9 cellular contexts compared by ENCODE assay signal in genomic region chr17:21349369-21350050, GRCh38. TPM values are rescaled to one million over a fixed set of nuclear protein-coding genes. Genes with fewer than 3 reads are reported as not detected.
A peak's percentile ranks its signal among the peaks of the same experiment; 100 is the strongest.
DNase-seq lines count a peak whose midpoint lies in the region; ATAC-seq, FAIRE-seq and TF ChIP-seq lines count a peak whose summit lies in the region.
"Not testable (repeated sequence)": the region's sequence is repeated elsewhere in the genome, so short reads cannot be mapped to it uniquely, and the experiment has no call there.
"Had no signal": no experiment of that assay in that cellular context is flagged by ENCODE, and none has a peak within 500 bp of the region (broad histone marks: within the 10 kb centered on the region; RNA-seq: fewer than 3 reads in every experiment).

No MANE protein-coding gene starts in this region.

- TF ChIP-seq POLR2A in HepG2 (IDR thresholded peaks at IDR 0.05; ENCODE audit: insufficient read depth in 1 of 2, low read depth in 2 of 2, low read length in 2 of 2), result not testable (repeated sequence)

- DNase-seq in OCI-LY7 (ENCODE audit: low spot score), result peak; percentile 39
- DNase-seq in brain microvascular endothelial cell, result peak; percentile 24
- DNase-seq in fibroblast of mammary gland (ENCODE audit: low read depth), result peak; percentile 14
- DNase-seq in HepG2 (ENCODE audit: low spot score), result not testable (repeated sequence)
- peak; percentile 41 for DNase-seq in osteoblast (ENCODE audit: insufficient read length, low spot score, missing footprints)
- DNase-seq in upper lobe of right lung, result peak; percentile 38

- not testable (repeated sequence) for BruUV-seq in OCI-LY7 (replicated peaks; lab: Mats Ljungman, UMichigan); HepG2 (replicated peaks; lab: Mats Ljungman, UMichigan)

- POLR2A ChIA-PET in HEK293 (lab: Yijun Ruan, JAX); OCI-LY7 (lab: Charles Lee); HepG2 (lab: Yijun Ruan, JAX): not testable (repeated sequence)

- TF ChIP-seq EP300 in HepG2 (IDR thresholded peaks at IDR 0.05; ENCODE audit: low read depth in 2 of 2, low read length in 2 of 2); HepG2 (CRISPR knock-in tag; IDR thresholded peaks at IDR 0.05; ENCODE audit: borderline replicate concordance): not testable (repeated sequence)

- not testable (repeated sequence) for H3K4me3 ChIP-seq in HEK293 (ENCODE audit: low read depth, low read length); OCI-LY7 (ENCODE audit: low read depth, low read length, poor library complexity, severe bottlenecking); brain microvascular endothelial cell (ENCODE audit: low read depth, low read length); fibroblast of mammary gland (ENCODE audit: control insufficient read depth, low read depth, low read length); HepG2 (replicated peaks in 1 of 3; ENCODE audit: insufficient read depth in 1 of 3, low read depth in 2 of 3, low read length in 3 of 3); osteoblast (ENCODE audit: insufficient read depth, low read length); upper lobe of right lung

- peak; percentile 56 for FAIRE-seq in HepG2 (lab: Jason Lieb, UNC)

- ATAC-seq in HepG2, result peak; percentile 24; the same call in 2 of the 3 replicates
- not testable (repeated sequence) for ATAC-seq in upper lobe of right lung

- TF ChIP-seq RAD21 in HepG2 (CRISPR knock-in tag; IDR thresholded peaks at IDR 0.05), result not testable (repeated sequence)

- not testable (repeated sequence) for H3K9ac ChIP-seq in HepG2 (ENCODE audit: insufficient read depth, low read depth, low read length)

- H2AFZ ChIP-seq in OCI-LY7 (ENCODE audit: low read length); HepG2 (ENCODE audit: low read length); osteoblast (ENCODE audit: low read length): not testable (repeated sequence)

- H3K27ac ChIP-seq in HEK293 (ENCODE audit: extremely low read depth, low read depth, low read length); brain microvascular endothelial cell; HepG2 (ENCODE audit: extremely low read length, insufficient read depth, low read length); osteoblast (ENCODE audit: low read depth, low read length); upper lobe of right lung: not testable (repeated sequence)
- peak overlapping the region; percentile 74 for H3K27ac ChIP-seq in OCI-LY7 (ENCODE audit: low read depth, low read length, poor library complexity, severe bottlenecking)

- not testable (repeated sequence) for H3K9me3 ChIP-seq in HEK293 (ENCODE audit: control insufficient read depth, insufficient read depth, low read depth, low read length); OCI-LY7 (ENCODE audit: low read length); HepG2 (ENCODE audit: low read length); osteoblast (ENCODE audit: low read depth, low read length); upper lobe of right lung

- H3K4me2 ChIP-seq in OCI-LY7 (ENCODE audit: low read length), result peak overlapping the region; percentile 14; the same call in 1 of the 2 replicates
- not testable (repeated sequence) for H3K4me2 ChIP-seq in HepG2 (ENCODE audit: low read depth, low read length); osteoblast (ENCODE audit: insufficient read depth, low read length)

- in situ Hi-C loops in brain microvascular endothelial cell (cut with HindIII; ENCODE audit: low pct_ligation_motif_present, low sequenced_read_pairs); HepG2 (cut with HindIII; ENCODE audit: extremely low pct_ligation_motif_present, low pct_unique_long_range_greater_than_20kb): not testable (repeated sequence)

- H3K27me3 ChIP-seq in brain microvascular endothelial cell (replicated peaks); HepG2 (ENCODE audit: control insufficient read depth in 1 of 2, insufficient read depth in 2 of 2, low read length in 2 of 2); osteoblast (ENCODE audit: insufficient read depth, low read length); upper lobe of right lung: not testable (repeated sequence)

- H3K79me2 ChIP-seq in OCI-LY7 (ENCODE audit: insufficient read depth, low read depth, low read length); HepG2 (ENCODE audit: insufficient read depth, low read length); osteoblast (ENCODE audit: insufficient read depth, low read length): not testable (repeated sequence)

- WGBS in HepG2 (ENCODE audit: low lambda C conversion rate), result 24% methylated on average over 5 of the region's 6 CpGs

- not testable (repeated sequence) for H3K36me3 ChIP-seq in HEK293 (ENCODE audit: control insufficient read depth in 2 of 2, insufficient read depth in 1 of 2, low read length in 2 of 2); OCI-LY7 (ENCODE audit: insufficient read depth, low read length); brain microvascular endothelial cell (replicated peaks); HepG2 (replicated peaks in 1 of 2; ENCODE audit: control insufficient read depth in 1 of 2, insufficient read depth in 2 of 2, low read length in 2 of 2); osteoblast (ENCODE audit: insufficient read depth, low read length); upper lobe of right lung

- CTCF ChIA-PET in HEK293 (lab: Yijun Ruan, JAX); OCI-LY7 (lab: Charles Lee; ENCODE audit: unreplicated experiment); HepG2 (lab: Yijun Ruan, JAX; ENCODE audit: low intra/inter-chr PET ratio, low total read pairs): not testable (repeated sequence)

- TF ChIP-seq CTCF in HEK293 (tag by site-specific recombination; IDR thresholded peaks at IDR 0.05); OCI-LY7 (conservative IDR thresholded peaks at IDR 0.05; ENCODE audit: low read length); brain microvascular endothelial cell (IDR thresholded peaks at IDR 0.05; ENCODE audit: low read depth, low read length, missing control alignments); fibroblast of mammary gland (conservative IDR thresholded peaks at IDR 0.05; ENCODE audit: control insufficient read depth, insufficient read depth, low read depth, low read length); HepG2 (CRISPR knock-in tag; IDR thresholded peaks at IDR 0.05); osteoblast (IDR thresholded peaks at IDR 0.05; ENCODE audit: extremely low read depth, low read depth, low read length); upper lobe of right lung (IDR thresholded peaks at IDR 0.05): not testable (repeated sequence)

- not testable (repeated sequence) for H3K9me2 ChIP-seq in OCI-LY7 (ENCODE audit: insufficient read depth, low read length)

- H3K4me1 ChIP-seq in HEK293 (ENCODE audit: control insufficient read depth, insufficient read depth, low read length); HepG2 (ENCODE audit: insufficient read depth, low read length); osteoblast (ENCODE audit: insufficient read depth, low read length); upper lobe of right lung: not testable (repeated sequence)
- H3K4me1 ChIP-seq in OCI-LY7 (ENCODE audit: insufficient read depth, low read length, poor library complexity, severe bottlenecking), result peaks cover 49% of the 10 kb centered on the region

- intact Hi-C loops in OCI-LY7 (cut with micrococcal nuclease; ENCODE audit: unreplicated experiment); HepG2 (cut with micrococcal nuclease; ENCODE audit: unreplicated experiment); upper lobe of right lung (cut with DNase I): not testable (repeated sequence)

- H4K20me1 ChIP-seq in OCI-LY7 (ENCODE audit: insufficient read depth, low read length); HepG2 (ENCODE audit: insufficient read depth, low read length); osteoblast (ENCODE audit: insufficient read depth, low read length): not testable (repeated sequence)

RNA-seq across cellular contexts. Expression of gene KCNJ12, which starts 26.6 kb away (rescaled TPM):
- total RNA-seq in OCI-LY7 (2014; rRNA removed; shearing (Covaris generic)), result 0.13 and 0.16 TPM in 2 replicates
- total RNA-seq in OCI-LY7 (2022), result 0.17 and 0.22 TPM in 2 replicates
- not detected in 2 replicates for total RNA-seq in HepG2 (2016; rRNA removed; fragmentation: Illumina TruSeq; extraction: Trizol)
- total RNA-seq in HepG2 (2016; cell fraction: cytosol; rRNA removed; fragmentation: Illumina TruSeq; extraction: Trizol; ENCODE audit: low read depth), result not detected in 2 replicates
- total RNA-seq in HepG2 (2016; cell fraction: insoluble cytoplasmic fraction; rRNA removed; fragmentation: Illumina TruSeq; extraction: Trizol), result not detected in 2 replicates
- total RNA-seq in HepG2 (2016; cell fraction: membrane; rRNA removed; fragmentation: Illumina TruSeq; extraction: Trizol), result not detected in 2 replicates
- not detected in 2 replicates for total RNA-seq in HepG2 (2016; cell fraction: nucleus; rRNA removed; fragmentation: Illumina TruSeq; extraction: Trizol)
- not detected in 2 replicates for polyA plus RNA-seq in HepG2 (2011; rRNA removed)
- not detected in 2 replicates for polyA plus RNA-seq in HepG2 (2011; cell fraction: cytosol; rRNA removed)
- polyA plus RNA-seq in HepG2 (2011; cell fraction: nucleus; rRNA removed), result not detected in 2 replicates
- polyA plus RNA-seq in HepG2 (2012), result not detected in 2 replicates
- not detected in 2 replicates for polyA plus RNA-seq in HepG2 (2016; cell fraction: cytosol; fragmentation: Illumina TruSeq; extraction: Trizol; ENCODE audit: low read depth)
- polyA plus RNA-seq in HepG2 (2016; cell fraction: insoluble cytoplasmic fraction; fragmentation: Illumina TruSeq; extraction: Trizol; ENCODE audit: low read depth), result not detected in 2 replicates
- not detected in 2 replicates for polyA plus RNA-seq in HepG2 (2016; cell fraction: membrane; fragmentation: Illumina TruSeq; extraction: Trizol; ENCODE audit: low read depth)
- not detected in 2 replicates for polyA plus RNA-seq in HepG2 (2016; cell fraction: nucleus; fragmentation: Illumina TruSeq; extraction: Trizol; ENCODE audit: insufficient read depth, low read depth)
- 7.5 TPM in 1 of 2 replicates, not detected in the other for polyA minus RNA-seq in HepG2 (2011; rRNA and poly(A)+ RNA removed; ENCODE audit: low replicate concordance)
- not detected in 2 replicates for polyA minus RNA-seq in HepG2 (2011; cell fraction: cytosol; rRNA and poly(A)+ RNA removed)
- polyA minus RNA-seq in HepG2 (2011; cell fraction: nucleus; rRNA and poly(A)+ RNA removed), result 0.26 TPM in 1 of 2 replicates, not detected in the other
- under 0.01 and 0.29 TPM in 2 replicates for total RNA-seq in osteoblast
- total RNA-seq in upper lobe of right lung, result 2.5 TPM
- total RNA-seq: Calu3; CD8-positive, alpha-beta memory T cell had no signal
- polyA plus RNA-seq: CD8-positive, alpha-beta memory T cell had no signal
